In genomic region chr10:101334259-101334658, GRCh38 we compare ENCODE assay signal across 3 cellular contexts.
TF ChIP-seq lines count a peak whose summit lies in the region.
"Not testable (repeated sequence)": the region's sequence is repeated elsewhere in the genome, so short reads cannot be mapped to it uniquely, and the experiment has no call there.

No MANE protein-coding gene starts in this region.

TF ChIP-seq in GM12878, 131 proteins besides CTCF, POLR2A, EP300 and RAD21:
- peak; percentile 21; the same call in 1 of the 2 replicates for TF ChIP-seq ATF7 (IDR thresholded peaks at IDR 0.05; ENCODE audit: low read depth)
TF ChIP-seq in GM12878: peak in this region for 1; not testable (repeated sequence) for 130.

TF ChIP-seq in K562, 482 proteins besides CTCF, POLR2A, EP300 and RAD21:
- TF ChIP-seq ATF1 (CRISPR knock-in tag; IDR thresholded peaks at IDR 0.05); ATF3 (CRISPR knock-in tag; conservative IDR thresholded peaks at IDR 0.05): not testable (repeated sequence)
- TF ChIP-seq ATF1 (tag; IDR thresholded peaks at IDR 0.05) (peak; percentile 39), ATF3 (IDR thresholded peaks at IDR 0.05) (peak; percentile 61), ATF7 (IDR thresholded peaks at IDR 0.05) (peak; percentile 68; the same call in 1 of the 2 replicates)
TF ChIP-seq in K562: peak in this region for 3; not testable (repeated sequence) for 479.

TF ChIP-seq in HepG2, 621 proteins besides CTCF, POLR2A, EP300 and RAD21:
- TF ChIP-seq ATF7 (IDR thresholded peaks at IDR 0.05) = peak; percentile 86
- not testable (repeated sequence) for TF ChIP-seq ATF7, CREB1 (CRISPR knock-in tag; IDR thresholded peaks at IDR 0.05)
- peak; percentile 83 for TF ChIP-seq CREB1 (IDR thresholded peaks at IDR 0.05)
